8 cellular contexts compared by ENCODE assay signal in genomic region chr12:45388545-45388944, GRCh38.
DNase-seq lines count a peak whose midpoint lies in the region; ATAC-seq, FAIRE-seq and TF ChIP-seq lines count a peak whose summit lies in the region.

No MANE protein-coding gene starts in this region.

- peaks cover 5% of the 10 kb centered on the region for H3K4me1 Mint-ChIP-seq in Caco-2 (ENCODE audit: low read depth, unreplicated experiment)
- peaks cover 5% of the 10 kb centered on the region for H3K4me1 Mint-ChIP-seq in activated T-helper 17 cell treated with anti-CD3 and anti-CD28 coated beads, Interleukin-2, amount 50 U/mL, for 72 hours

- dilution Hi-C loops in keratinocyte (cut with MboI; ENCODE audit: extremely low pct_ligation_motif_present, low sequenced_read_pairs), result no loop called here

- POLR2A ChIA-PET in Caco-2 (lab: Charles Lee), result no interaction called here
- POLR2A ChIA-PET in GM12878 (lab: Charles Lee), result no interaction called here

- no peak overlapping the region for H3K4me3 ChIP-seq in Caco-2 (ENCODE audit: low read depth, low read length)
- no peak overlapping the region for H3K4me3 ChIP-seq in GM12878
- no peak overlapping the region for H3K4me3 ChIP-seq in keratinocyte (ENCODE audit: control insufficient read depth in 2 of 3, extremely low read depth in 1 of 3, insufficient read depth in 2 of 3, low read depth in 1 of 3, low read length in 3 of 3)

- H3K36me3 ChIP-seq in Caco-2 (ENCODE audit: control insufficient read depth, insufficient read depth, low read length), result peaks cover 5% of the 10 kb centered on the region
- H3K36me3 ChIP-seq in GM12878 (ENCODE audit: control insufficient read depth in 2 of 2, insufficient read depth in 2 of 2, low read length in 1 of 2), result peaks cover 5 to 22% of the 10 kb centered on the region in 2 experiments
- H3K36me3 ChIP-seq in keratinocyte (ENCODE audit: control insufficient read depth in 2 of 2, extremely low read depth in 1 of 2, insufficient read depth in 2 of 2, low read length in 2 of 2), result peaks cover 32 to 33% of the 10 kb centered on the region in 2 experiments

- DNase-seq in Caco-2, result peak; percentile 49 to 51
- peak; percentile 43 for DNase-seq in KBM-7
- no peak for DNase-seq in GM12878 (ENCODE audit: low read depth, low spot score)
- no peak for DNase-seq in keratinocyte (ENCODE audit: low read depth, low spot score)
- DNase-seq in activated gamma-delta T cell treated with Interleukin-2 at 50 U/mL for 16 hours, result no peak

- no peak for TF ChIP-seq POLR2A in GM12878 (IDR thresholded peaks at IDR 0.05; ENCODE audit: low read depth, low read length)

- in situ Hi-C loops in KBM-7 (cut with MboI; ENCODE audit: low pct_unique_long_range_greater_than_20kb, low sequenced_read_pairs) (loop anchor here (25.0 kb wide), 1 partner anchor 226 kb away; no protein-coding TSS in a partner anchor), GM12878 (cut with MboI) (no loop called here)

- 10% methylated on average over 1 of the region's 1 CpG for WGBS in GM12878 (ENCODE audit: insufficient coverage, insufficient replicate concordance, low lambda C conversion rate, missing lambda C conversion rate)

- no peak overlapping the region for H3K27ac Mint-ChIP-seq in Caco-2 (ENCODE audit: unreplicated experiment)
- no peak overlapping the region for H3K27ac Mint-ChIP-seq in activated T-helper 17 cell treated with anti-CD3 and anti-CD28 coated beads, Interleukin-2, amount 50 U/mL, for 72 hours

- RAD21 ChIA-PET in GM12878 (lab: Charles Lee; ENCODE audit: unreplicated experiment), result interaction anchor here (0.7 to 2.3 kb wide), 3 partner anchors 205 to 257 kb away, joined by 3 to 14 read pairs (median 8); no protein-coding TSS in a partner anchor

- ATAC-seq in GM12878, result no peak; the same call in 2 of the 3 replicates
- no peak for ATAC-seq in HG02571 (IDR thresholded peaks at IDR 0.05; ENCODE audit: unreplicated experiment)
- no peak for ATAC-seq in HG03280 (IDR thresholded peaks at IDR 0.05; ENCODE audit: unreplicated experiment)
- ATAC-seq in activated T-helper 17 cell treated with anti-CD3 and anti-CD28 coated beads, Interleukin-2, amount 50 U/mL, for 72 hours (replicated peaks), result no peak

- TF ChIP-seq EP300 in GM12878 (IDR thresholded peaks at IDR 0.05; ENCODE audit: borderline replicate concordance in 1 of 2, control insufficient read depth in 1 of 2, low read depth in 2 of 2, low read length in 2 of 2), result no peak

- H3K27ac ChIP-seq in GM12878 (ENCODE audit: control insufficient read depth, insufficient read depth), result no peak overlapping the region
- H3K27ac ChIP-seq in keratinocyte (ENCODE audit: control insufficient read depth, insufficient read depth, low read length), result no peak overlapping the region

- H4K20me1 ChIP-seq in GM12878 (ENCODE audit: control insufficient read depth, insufficient read depth) (no peaks in the 10 kb centered on the region), keratinocyte (ENCODE audit: control insufficient read depth, extremely low read depth, insufficient read depth, low read length) (no peaks in the 10 kb centered on the region)

- no peaks in the 10 kb centered on the region for H3K9me1 ChIP-seq in keratinocyte (ENCODE audit: control insufficient read depth, extremely low read depth, insufficient read depth, low read length)

- BruUV-seq in Caco-2 (replicated peaks; lab: Mats Ljungman, UMichigan), result no TSS peak
- no TSS peak for BruUV-seq in GM12878 (replicated peaks; lab: Mats Ljungman, UMichigan)

- no peak overlapping the region for H3K9ac ChIP-seq in GM12878 (ENCODE audit: control insufficient read depth, insufficient read depth, low read length)
- no peak overlapping the region for H3K9ac ChIP-seq in keratinocyte (ENCODE audit: control insufficient read depth, extremely low read depth, insufficient read depth, low read length)

- H2AFZ ChIP-seq in GM12878 (ENCODE audit: control insufficient read depth, low read depth, low read length) (no peak overlapping the region), keratinocyte (ENCODE audit: control insufficient read depth, low read length) (no peak overlapping the region)

- SMC1A ChIA-PET in GM12878 (lab: Charles Lee; ENCODE audit: uncharacterized antibody, unreplicated experiment), result interaction anchor here (0.8 to 1.8 kb wide), 10 partner anchors 15 to 218 kb away, joined by 3 to 7 read pairs (median 3); partner anchors contain the start of gene ANO6

- H3K4me3 Mint-ChIP-seq in Caco-2 (ENCODE audit: unreplicated experiment), result no peak overlapping the region
- no peak overlapping the region for H3K4me3 Mint-ChIP-seq in activated T-helper 17 cell treated with anti-CD3 and anti-CD28 coated beads, Interleukin-2, amount 50 U/mL, for 72 hours

- TF ChIP-seq CTCF in Caco-2 (IDR thresholded peaks at IDR 0.05; ENCODE audit: insufficient read depth in 1 of 2, low read depth in 1 of 2, low read length in 1 of 2, severe bottlenecking in 1 of 2, unreplicated experiment in 1 of 2) (peak; percentile 59 to 81), GM12878 (IDR thresholded peaks at IDR 0.05 in 2 of 3, conservative IDR thresholded peaks at IDR 0.05 in 1 of 3; ENCODE audit: control insufficient read depth in 2 of 3, extremely low read depth in 1 of 3, insufficient read depth in 1 of 3, low read depth in 3 of 3, low read length in 3 of 3) (peak; percentile 25 to 50 (median 35); a peak in 4 of 6 replicates), keratinocyte (optimal IDR thresholded peaks at IDR 0.05 in 1 of 3, IDR thresholded peaks at IDR 0.05 in 1 of 3, conservative IDR thresholded peaks at IDR 0.05 in 1 of 3; ENCODE audit: extremely low read depth in 1 of 3, insufficient read depth in 2 of 3, low read length in 3 of 3) (peak; percentile 27 to 48 (median 42))

- H3K9me3 ChIP-seq in Caco-2, result no peaks in the 10 kb centered on the region
- H3K9me3 ChIP-seq in GM12878 (replicated peaks; ENCODE audit: control insufficient read depth, insufficient read depth, low read length), result peaks cover 2% of the 10 kb centered on the region; the same call in 1 of the 3 replicates
- no peaks in the 10 kb centered on the region for H3K9me3 ChIP-seq in keratinocyte (ENCODE audit: control insufficient read depth, low read depth, low read length)

- CTCF ChIA-PET in Caco-2 (lab: Charles Lee) (interaction anchor here (0.6 to 2.3 kb wide), 7 partner anchors 20 to 253 kb away, joined by 3 to 11 read pairs (median 5); no protein-coding TSS in a partner anchor), GM12878 (lab: Yijun Ruan, JAX) (interaction anchor here (0.7 to 3.3 kb wide), 14 partner anchors 31 to 223 kb away, joined by 3 to 25 read pairs (median 3); partner anchors contain the start of gene ANO6)

- intact Hi-C loops in Caco-2 (cut with micrococcal nuclease; ENCODE audit: unreplicated experiment), result loop anchor here (1.0 to 5.0 kb wide), 6 partner anchors 106 to 258 kb away; no protein-coding TSS in a partner anchor
- intact Hi-C loops in GM12878 (cut with micrococcal nuclease; ENCODE audit: unreplicated experiment), result loop anchor here (1.0 kb wide), 1 partner anchor 218 kb away; no protein-coding TSS in a partner anchor

- H3K4me1 ChIP-seq in Caco-2 (no peaks in the 10 kb centered on the region), GM12878 (ENCODE audit: control insufficient read depth, insufficient read depth, low read length) (no peaks in the 10 kb centered on the region), keratinocyte (ENCODE audit: control insufficient read depth, extremely low read depth, insufficient read depth, low read length) (no peaks in the 10 kb centered on the region)

- H3K36me3 Mint-ChIP-seq in Caco-2 (ENCODE audit: insufficient read depth, unreplicated experiment), result peaks cover 81% of the 10 kb centered on the region
- H3K36me3 Mint-ChIP-seq in activated T-helper 17 cell treated with anti-CD3 and anti-CD28 coated beads, Interleukin-2, amount 50 U/mL, for 72 hours (ENCODE audit: low read depth), result peaks cover 85% of the 10 kb centered on the region

- no peak for FAIRE-seq in GM12878 (lab: Jason Lieb, UNC)
- FAIRE-seq in keratinocyte (lab: Jason Lieb, UNC), result no peak

- H3K9me3 Mint-ChIP-seq in Caco-2 (ENCODE audit: unreplicated experiment), result peaks cover 4% of the 10 kb centered on the region
- peaks cover 7% of the 10 kb centered on the region for H3K9me3 Mint-ChIP-seq in activated T-helper 17 cell treated with anti-CD3 and anti-CD28 coated beads, Interleukin-2, amount 50 U/mL, for 72 hours

- H3K4me2 ChIP-seq in GM12878 (ENCODE audit: control insufficient read depth, insufficient read depth) (no peak overlapping the region), keratinocyte (ENCODE audit: control insufficient read depth, extremely low read depth, insufficient read depth, low read depth, low read length) (no peak overlapping the region)

- H3K79me2 ChIP-seq in GM12878 (ENCODE audit: control insufficient read depth, insufficient read depth, low read length) (no peaks in the 10 kb centered on the region), keratinocyte (ENCODE audit: control insufficient read depth, insufficient read depth, low read length) (no peaks in the 10 kb centered on the region)

- no peaks in the 10 kb centered on the region for H3K27me3 Mint-ChIP-seq in Caco-2 (ENCODE audit: insufficient read depth, unreplicated experiment)
- no peaks in the 10 kb centered on the region for H3K27me3 Mint-ChIP-seq in activated T-helper 17 cell treated with anti-CD3 and anti-CD28 coated beads, Interleukin-2, amount 50 U/mL, for 72 hours

- no peaks in the 10 kb centered on the region for H3K27me3 ChIP-seq in Caco-2 (replicated peaks; ENCODE audit: control insufficient read depth, insufficient read depth, low read length)
- H3K27me3 ChIP-seq in GM12878 (replicated peaks in 1 of 2; ENCODE audit: control insufficient read depth in 2 of 2, insufficient read depth in 2 of 2, low read length in 1 of 2), result no peaks in the 10 kb centered on the region
- H3K27me3 ChIP-seq in keratinocyte (ENCODE audit: control insufficient read depth, extremely low read depth, insufficient read depth, low read length), result no peaks in the 10 kb centered on the region

- TF ChIP-seq RAD21 in GM12878 (IDR thresholded peaks at IDR 0.05; ENCODE audit: insufficient read depth, low read depth, low read length), result peak; percentile 50

TF ChIP-seq in GM12878, 131 proteins besides CTCF, POLR2A, EP300 and RAD21:
- TF ChIP-seq SMC3 (IDR thresholded peaks at IDR 0.05; ENCODE audit: borderline replicate concordance, low read length) (peak; percentile 57; the same call in 1 of the 2 replicates), HDAC6 (IDR thresholded peaks at IDR 0.05; ENCODE audit: unreplicated experiment) (no peak), KAT2A (conservative IDR thresholded peaks at IDR 0.05; ENCODE audit: control insufficient read depth, low read depth, low read length) (no peak)

Comparison
In these comparisons a context has a peak if more than half of its experiments do, and no peak if none do; other contexts are left out.
1. DNase-seq: peak in Caco-2 (2 of 2) and KBM-7 (single experiment); none in GM12878 (single experiment), keratinocyte (single experiment) and activated gamma-delta T cell treated with Interleukin-2 at 50 U/mL for 16 hours (single experiment).
2. Peak in every context shown above with its lines, with median percentiles within 50 percentile points of each other: CTCF ChIP-seq.